12 cellular contexts compared by ENCODE assay signal in the genomic region with DNA sequence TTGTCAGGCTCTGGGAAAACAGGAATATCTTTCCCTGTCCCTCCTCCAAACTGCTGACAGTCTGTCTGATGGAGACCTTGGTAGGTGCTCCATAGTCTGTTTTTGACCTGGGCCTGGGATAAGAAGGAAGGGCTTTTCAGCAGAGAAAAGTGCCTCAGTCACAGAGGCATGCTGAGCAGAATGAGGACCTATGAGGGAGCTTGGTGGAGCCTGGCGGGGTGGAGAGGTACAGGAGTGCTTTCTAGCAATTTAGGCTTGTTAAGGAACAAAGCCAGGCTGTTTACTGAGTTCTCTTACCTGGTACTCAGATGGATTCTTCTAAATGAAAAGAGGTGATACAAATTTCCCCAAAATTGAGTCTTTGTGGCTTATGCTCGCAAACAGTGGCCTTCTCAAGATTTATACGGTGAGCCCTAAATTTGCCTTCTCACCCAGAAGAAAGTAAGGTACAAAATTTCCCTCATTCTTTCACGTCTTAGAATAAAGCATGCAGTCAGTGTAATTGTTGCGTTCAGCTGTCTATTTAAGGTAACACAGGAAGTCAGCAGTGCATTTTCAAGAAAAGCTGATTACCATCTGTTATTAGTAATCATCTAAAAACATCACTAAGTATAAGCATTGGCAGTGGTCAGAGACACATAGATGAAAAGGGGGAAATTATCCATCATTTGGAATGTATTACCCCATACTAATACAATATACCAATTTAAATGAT. TPM values are rescaled to one million over a fixed set of nuclear protein-coding genes. Genes with fewer than 3 reads are reported as not detected.
A peak's percentile ranks its signal among the peaks of the same experiment; 100 is the strongest.
DNase-seq lines count a peak whose midpoint lies in the region; ATAC-seq, FAIRE-seq and TF ChIP-seq lines count a peak whose summit lies in the region.
"Had no signal": no experiment of that assay in that cellular context is flagged by ENCODE, and none has a peak within 500 bp of the region (broad histone marks: within the 10 kb centered on the region; RNA-seq: fewer than 3 reads in every experiment).

No MANE protein-coding gene starts in this region.

- no peak for DNase-seq in activated naive CD8-positive, alpha-beta T cell treated with anti-CD3 and anti-CD28 coated beads, Interleukin-2, amount 50 U/mL, for 24 hours
- no peak for DNase-seq in naive thymus-derived CD8-positive, alpha-beta T cell
- no peak for DNase-seq in frontal cortex (ENCODE audit: low spot score in 2 of 2)
- no peak for DNase-seq in right lobe of liver
- no peak for DNase-seq in stimulated activated naive CD4-positive, alpha-beta T cell (lab: John Stamatoyannopoulos, UW)
- DNase-seq: left cardiac atrium had no signal

- no peak for TF ChIP-seq POLR2A in right lobe of liver (IDR thresholded peaks at IDR 0.05)

- POLR2A ChIA-PET in naive thymus-derived CD8-positive, alpha-beta T cell (lab: Charles Lee): no interaction called here

- peaks cover 36% of the 10 kb centered on the region for H3K36me3 Mint-ChIP-seq in activated naive CD8-positive, alpha-beta T cell treated with anti-CD3 and anti-CD28 coated beads, Interleukin-2, amount 50 U/mL, for 24 hours (ENCODE audit: low read depth)
- peaks cover 4 to 64% (median 10%) of the 10 kb centered on the region in 3 donors for H3K36me3 Mint-ChIP-seq in naive thymus-derived CD8-positive, alpha-beta T cell

- WGBS in right lobe of liver (ENCODE audit: insufficient coverage, low coverage, low lambda C conversion rate, missing lambda C conversion rate): 92% methylated on average over 5 of the region's 5 CpGs

- no peak overlapping the region for H3K4me3 ChIP-seq in right lobe of liver

- H3K27me3 Mint-ChIP-seq in activated naive CD8-positive, alpha-beta T cell treated with anti-CD3 and anti-CD28 coated beads, Interleukin-2, amount 50 U/mL, for 24 hours: no peaks in the 10 kb centered on the region
- no peaks in the 10 kb centered on the region for H3K27me3 Mint-ChIP-seq in naive thymus-derived CD8-positive, alpha-beta T cell

- no peaks in the 10 kb centered on the region for H3K9me3 Mint-ChIP-seq in activated naive CD8-positive, alpha-beta T cell treated with anti-CD3 and anti-CD28 coated beads, Interleukin-2, amount 50 U/mL, for 24 hours
- H3K9me3 Mint-ChIP-seq in naive thymus-derived CD8-positive, alpha-beta T cell: no peaks in the 10 kb centered on the region

- peaks cover 10% of the 10 kb centered on the region for H3K4me1 Mint-ChIP-seq in activated naive CD8-positive, alpha-beta T cell treated with anti-CD3 and anti-CD28 coated beads, Interleukin-2, amount 50 U/mL, for 24 hours
- H3K4me1 Mint-ChIP-seq in naive thymus-derived CD8-positive, alpha-beta T cell: peaks cover 0 to 5% (median 4%) of the 10 kb centered on the region in 4 donors

- H3K4me1 ChIP-seq in right lobe of liver: no peaks in the 10 kb centered on the region
- H3K4me1 ChIP-seq: parathyroid adenoma had no signal

- peaks cover 0 to 10% (median 3%) of the 10 kb centered on the region in 4 donors for H3K36me3 ChIP-seq in right lobe of liver

- intact Hi-C loops in right lobe of liver (cut with DNase I): no loop called here

- no peak for TF ChIP-seq CTCF in right lobe of liver (IDR thresholded peaks at IDR 0.05)

- H3K27ac ChIP-seq in right lobe of liver: no peak overlapping the region
- H3K27ac ChIP-seq: HL-60, parathyroid adenoma had no signal

- H3K27me3 ChIP-seq in right lobe of liver: no peaks in the 10 kb centered on the region

- H3K9me3 ChIP-seq in right lobe of liver: no peaks in the 10 kb centered on the region

- peak overlapping the region; percentile 51 for H3K27ac Mint-ChIP-seq in activated naive CD8-positive, alpha-beta T cell treated with anti-CD3 and anti-CD28 coated beads, Interleukin-2, amount 50 U/mL, for 24 hours
- peak overlapping the region in 2 of 10 donors; percentile 18 to 30 for H3K27ac Mint-ChIP-seq in naive thymus-derived CD8-positive, alpha-beta T cell

- FAIRE-seq in frontal cortex (lab: Jason Lieb, UNC): no peak
- FAIRE-seq: urothelium cell line had no signal

- peak; percentile 69 for ATAC-seq in GM18498 (IDR thresholded peaks at IDR 0.05; ENCODE audit: unreplicated experiment)
- ATAC-seq in GM19351 (IDR thresholded peaks at IDR 0.05; ENCODE audit: unreplicated experiment): peak; percentile 78
- peak; percentile 46 for ATAC-seq in HG03097 (IDR thresholded peaks at IDR 0.05; ENCODE audit: low FRiP score, unreplicated experiment)
- no peak for ATAC-seq in activated naive CD8-positive, alpha-beta T cell treated with anti-CD3 and anti-CD28 coated beads, Interleukin-2, amount 50 U/mL, for 24 hours
- ATAC-seq in naive thymus-derived CD8-positive, alpha-beta T cell: no peak
- ATAC-seq in right lobe of liver: no peak
- ATAC-seq: left cardiac atrium had no signal

- no peak overlapping the region for H3K4me3 Mint-ChIP-seq in activated naive CD8-positive, alpha-beta T cell treated with anti-CD3 and anti-CD28 coated beads, Interleukin-2, amount 50 U/mL, for 24 hours
- no peak overlapping the region for H3K4me3 Mint-ChIP-seq in naive thymus-derived CD8-positive, alpha-beta T cell

RNA-seq across cellular contexts. Expression of gene IL13, which starts 28.6 kb away (rescaled TPM):
- total RNA-seq in naive thymus-derived CD8-positive, alpha-beta T cell: under 1 TPM in 1 of 2 experiments, not detected in 1; 0.31 TPM
- not detected for polyA plus RNA-seq in naive thymus-derived CD8-positive, alpha-beta T cell
- total RNA-seq in frontal cortex: not detected
- total RNA-seq in right lobe of liver: under 1 TPM in 1 of 6 experiments, not detected in 5; 0.26 TPM
- total RNA-seq: left cardiac atrium had no signal

RNA-seq across cellular contexts. Expression of gene IL4, which starts 44.4 kb away (rescaled TPM):
- total RNA-seq in naive thymus-derived CD8-positive, alpha-beta T cell: not detected
- polyA plus RNA-seq in naive thymus-derived CD8-positive, alpha-beta T cell: not detected
- total RNA-seq in frontal cortex (not detected), right lobe of liver (not detected)
- total RNA-seq: left cardiac atrium had no signal

Comparison
In these comparisons a context has a peak if more than half of its experiments do, and no peak if none do; other contexts are left out.
1. ATAC-seq: peak in GM18498 (single experiment), GM19351 (single experiment) and HG03097 (single experiment); none in activated naive CD8-positive, alpha-beta T cell treated with anti-CD3 and anti-CD28 coated beads, Interleukin-2, amount 50 U/mL, for 24 hours (single experiment), naive thymus-derived CD8-positive, alpha-beta T cell (0 of 2) and right lobe of liver (0 of 4).